ENCODE assay signal across 13 cellular contexts in genomic region chr3:162719684-162720341, GRCh38.
A peak's percentile ranks its signal among the peaks of the same experiment; 100 is the strongest.
DNase-seq lines count a peak whose midpoint lies in the region; ATAC-seq and TF ChIP-seq lines count a peak whose summit lies in the region.
"Had no signal": no experiment of that assay in that cellular context is flagged by ENCODE, and none has a peak within 500 bp of the region (broad histone marks: within the 10 kb centered on the region; RNA-seq: fewer than 3 reads in every experiment).

No MANE protein-coding gene starts in this region.

- DNase-seq in AG10803 (ENCODE audit: low read depth) (peak; percentile 88), HT1080 (ENCODE audit: low read depth) (peak; percentile 96), astrocyte of the cerebellum (ENCODE audit: low read depth) (peak; percentile 89), iris pigment epithelial cell (ENCODE audit: low read depth) (peak; percentile 96), DMS153 treated with DMSO at 0.1 percent for 48 hours (lab: John Stamatoyannopoulos, UW; ENCODE audit: unreplicated experiment) (no peak), pons (ENCODE audit: low spot score) (no peak), GM10266 (ENCODE audit: extremely low spot score) (no peak)
- DNase-seq: activated CD4-positive, alpha-beta T cell treated with anti-CD3 and anti-CD28 coated beads, Interleukin-2, amount 10 ng/mL, durations not matched to agents 24 days and 14 days; DMS153; GOT3; NCI-H187 treated with DMSO at 0.1 percent for 48 hours had no signal

- TF ChIP-seq CTCF in AG10803 (conservative IDR thresholded peaks at IDR 0.05; ENCODE audit: low read length) = no peak
- no peak for TF ChIP-seq CTCF in astrocyte of the cerebellum (IDR thresholded peaks at IDR 0.05; ENCODE audit: low read depth, low read length, missing control alignments)
- TF ChIP-seq CTCF in GM10266 (IDR thresholded peaks at IDR 0.05; ENCODE audit: control insufficient read depth, insufficient read depth, low read depth, missing control alignments) = no peak

- H3K4me3 ChIP-seq in AG10803 (ENCODE audit: low read length) (no peak overlapping the region), astrocyte of the cerebellum (ENCODE audit: low read depth, low read length) (no peak overlapping the region)

- in situ Hi-C loops in astrocyte of the cerebellum (cut with HindIII; ENCODE audit: low sequenced_read_pairs) = no loop called here

- ATAC-seq in GM18520 (IDR thresholded peaks at IDR 0.05; ENCODE audit: unreplicated experiment) = no peak
- ATAC-seq: stimulated activated memory B cell treated with anti-CD40 and anti-IgM and Interleukin-4, amounts not matched to agents 10 μg/mL and 1 μg/mL and 100 μg/mL, for 72 hours had no signal

Comparison
In these comparisons a context has a peak if more than half of its experiments do, and no peak if none do; other contexts are left out.
1. DNase-seq: peak in AG10803 (single experiment), HT1080 (single experiment), astrocyte of the cerebellum (single experiment) and iris pigment epithelial cell (single experiment); none in DMS153 treated with DMSO at 0.1 percent for 48 hours (single experiment), pons (single experiment) and GM10266 (single experiment).